8 cellular contexts compared by ENCODE assay signal in the genomic region with DNA sequence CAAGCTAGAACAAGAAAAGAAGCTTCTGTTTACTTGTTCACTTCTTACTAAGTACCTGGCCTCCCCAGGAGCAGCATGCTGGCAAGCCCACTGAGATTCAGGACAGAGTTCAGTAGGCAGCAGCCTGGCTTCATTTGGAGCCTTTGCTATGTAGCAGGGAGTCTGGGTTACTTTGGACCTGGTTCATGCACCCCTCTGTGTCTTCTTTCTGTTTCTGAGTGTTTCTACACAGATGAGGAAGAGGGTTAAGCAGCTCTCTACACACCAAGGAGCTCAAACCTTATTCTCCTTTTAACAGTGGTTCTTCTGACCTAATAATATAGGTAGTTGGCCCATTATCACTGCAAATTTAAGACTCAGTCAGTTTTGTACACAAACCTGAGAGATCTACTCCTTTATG.
DNase-seq lines count a peak whose midpoint lies in the region; ATAC-seq and TF ChIP-seq lines count a peak whose summit lies in the region.

No MANE protein-coding gene starts in this region.

- no peak for TF ChIP-seq CTCF in gastroesophageal sphincter (IDR thresholded peaks at IDR 0.05)
- no peak for TF ChIP-seq CTCF in type B pancreatic cell (conservative IDR thresholded peaks at IDR 0.05)

- H3K36me3 ChIP-seq in gastroesophageal sphincter: peaks cover 0 to 20% of the 10 kb centered on the region in 2 donors

- TF ChIP-seq EP300 in gastroesophageal sphincter (IDR thresholded peaks at IDR 0.05): no peak

- ATAC-seq in gastroesophageal sphincter: no peak

- H3K27ac ChIP-seq in gastroesophageal sphincter: peak overlapping the region; percentile 76 to 92 (median 82)

- peaks cover 91% of the 10 kb centered on the region for H3K4me1 Mint-ChIP-seq in activated naive CD4-positive, alpha-beta T cell treated with anti-CD3 and anti-CD28 coated beads, Interleukin-2, amount 50 U/mL, for 24 hours
- H3K4me1 Mint-ChIP-seq in IgD-negative memory B cell (peaks cover 74 to 87% (median 81%) of the 10 kb centered on the region in 3 donors), type B pancreatic cell (ENCODE audit: unreplicated experiment) (peaks cover 53% of the 10 kb centered on the region)

- no peak for TF ChIP-seq POLR2A in gastroesophageal sphincter (IDR thresholded peaks at IDR 0.05)

- peaks cover 77% of the 10 kb centered on the region for H3K36me3 Mint-ChIP-seq in activated naive CD4-positive, alpha-beta T cell treated with anti-CD3 and anti-CD28 coated beads, Interleukin-2, amount 50 U/mL, for 24 hours
- peaks cover 34% of the 10 kb centered on the region for H3K36me3 Mint-ChIP-seq in IgD-negative memory B cell
- H3K36me3 Mint-ChIP-seq in type B pancreatic cell: peaks cover 70% of the 10 kb centered on the region

- H3K4me1 ChIP-seq in gastroesophageal sphincter: peaks cover 25 to 85% (median 32%) of the 10 kb centered on the region in 3 donors

- H3K4me3 ChIP-seq in gastroesophageal sphincter: peak overlapping the region in 1 of 2 donors; percentile 1

- peak overlapping the region; percentile 93 for H3K27ac Mint-ChIP-seq in activated naive CD4-positive, alpha-beta T cell treated with anti-CD3 and anti-CD28 coated beads, Interleukin-2, amount 50 U/mL, for 24 hours
- H3K27ac Mint-ChIP-seq in IgD-negative memory B cell: peak overlapping the region; percentile 85 to 96 (median 95)
- no peak overlapping the region for H3K27ac Mint-ChIP-seq in type B pancreatic cell

- H3K4me3 Mint-ChIP-seq in activated naive CD4-positive, alpha-beta T cell treated with anti-CD3 and anti-CD28 coated beads, Interleukin-2, amount 50 U/mL, for 24 hours: peak overlapping the region; percentile 94
- H3K4me3 Mint-ChIP-seq in IgD-negative memory B cell (peak overlapping the region; percentile 60 to 94 (median 87)), type B pancreatic cell (peak overlapping the region; percentile 39)

- no peak for DNase-seq in activated naive CD4-positive, alpha-beta T cell (lab: John Stamatoyannopoulos, UW)
- no peak for DNase-seq in type B pancreatic cell (ENCODE audit: extremely low spot score, unreplicated experiment)
- DNase-seq in Ammon's horn (ENCODE audit: low spot score): no peak
- no peak for DNase-seq in D341Med (ENCODE audit: low spot score)
- DNase-seq in activated CD4-positive, alpha-beta T cell treated with anti-CD3 and anti-CD28 coated beads for 4 hours: no peak

- no peaks in the 10 kb centered on the region for H3K9me3 ChIP-seq in gastroesophageal sphincter

- no peaks in the 10 kb centered on the region for H3K27me3 Mint-ChIP-seq in activated naive CD4-positive, alpha-beta T cell treated with anti-CD3 and anti-CD28 coated beads, Interleukin-2, amount 50 U/mL, for 24 hours
- H3K27me3 Mint-ChIP-seq in IgD-negative memory B cell: no peaks in the 10 kb centered on the region
- no peaks in the 10 kb centered on the region for H3K27me3 Mint-ChIP-seq in type B pancreatic cell

- peaks cover 7% of the 10 kb centered on the region for H3K9me3 Mint-ChIP-seq in activated naive CD4-positive, alpha-beta T cell treated with anti-CD3 and anti-CD28 coated beads, Interleukin-2, amount 50 U/mL, for 24 hours
- H3K9me3 Mint-ChIP-seq in IgD-negative memory B cell: peaks cover 0 to 3% (median 1%) of the 10 kb centered on the region in 3 donors
- H3K9me3 Mint-ChIP-seq in type B pancreatic cell: no peaks in the 10 kb centered on the region

- H3K27me3 ChIP-seq in gastroesophageal sphincter: no peaks in the 10 kb centered on the region

Comparison
In these comparisons a context has a peak if more than half of its experiments do, and no peak if none do; other contexts are left out.
1. H3K4me3 Mint-ChIP-seq: peak in every context shown above with its lines; median percentile 94 in activated naive CD4-positive, alpha-beta T cell treated with anti-CD3 and anti-CD28 coated beads, Interleukin-2, amount 50 U/mL, for 24 hours; 87 in IgD-negative memory B cell; 39 in type B pancreatic cell.